Comparison of ENCODE assay signal across 20 cellular contexts in genomic region chr14:80110721-80111120, GRCh38.
"Had no signal": no experiment of that assay in that cellular context is flagged by ENCODE, and none has a peak within 500 bp of the region (broad histone marks: within the 10 kb centered on the region; RNA-seq: fewer than 3 reads in every experiment).

No MANE protein-coding gene starts in this region.

- DNase-seq: KBM-7, MG63, NCI-H1105, NCI-H1417, NCI-H146, NCI-H1694 treated with DMSO at 0.1 percent for 48 hours, NCI-H1930, NCI-H2081, NCI-H2107, NCI-H345, NCI-H446 treated with DMSO at 0.1 percent for 48 hours, NCI-H510A treated with DMSO at 0.1 percent for 48 hours, NCI-H526, NCI-H82, Right ventricle myocardium superior, RPMI8226, SIG-M5, T-cell had no signal

- H3K4me3 ChIP-seq: MG63, SJSA1, SK-N-MC had no signal
